7 cellular contexts compared by ENCODE assay signal in the genomic region with DNA sequence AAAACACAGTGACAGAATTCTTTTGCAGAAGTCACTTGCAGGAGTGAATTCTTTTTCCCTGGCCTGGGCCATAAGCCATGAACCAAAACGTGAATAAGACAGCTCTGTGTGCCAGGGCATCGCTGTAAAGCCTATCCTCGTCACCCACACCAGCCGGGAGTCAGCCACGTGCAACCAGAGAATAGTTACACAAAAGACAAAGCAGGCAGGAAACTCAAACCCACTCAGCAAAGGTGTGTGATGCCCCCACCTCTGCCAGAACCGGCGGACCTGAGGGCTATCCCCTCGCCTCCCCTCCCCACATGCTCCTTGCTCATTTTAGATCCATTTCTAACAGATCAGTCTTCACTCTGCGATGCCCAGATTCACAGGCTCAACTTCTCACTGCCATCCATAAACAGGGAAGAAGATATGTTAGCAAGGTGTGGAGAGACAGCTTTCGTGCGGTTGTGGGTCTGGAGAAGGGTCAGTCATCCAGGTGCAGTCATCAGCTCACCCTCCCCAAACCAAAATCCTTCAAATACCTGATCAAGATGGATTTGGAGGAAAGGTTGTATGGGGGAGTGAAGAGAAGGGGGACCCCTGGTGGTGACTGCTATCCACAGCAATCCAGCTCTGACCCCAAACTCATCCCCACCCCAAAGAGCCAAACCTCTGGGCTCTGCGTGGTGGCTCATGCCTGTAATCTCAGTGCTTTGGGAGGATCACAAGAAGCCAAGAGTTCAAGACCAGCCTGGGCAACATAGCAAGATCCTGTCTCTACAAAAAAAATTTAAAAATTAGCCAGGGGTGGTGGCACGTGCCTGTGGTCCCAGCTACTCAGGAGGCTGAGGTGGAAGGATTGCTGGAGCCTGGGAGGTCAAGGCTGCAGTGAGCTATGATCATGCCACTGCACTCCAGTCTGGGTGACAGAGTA.
DNase-seq lines count a peak whose midpoint lies in the region; ATAC-seq and TF ChIP-seq lines count a peak whose summit lies in the region.

No MANE protein-coding gene starts in this region.

- H3K79me2 ChIP-seq in OCI-LY3 (ENCODE audit: low read length): no peaks in the 10 kb centered on the region

- H3K4me2 ChIP-seq in OCI-LY3 (ENCODE audit: low read length): no peak overlapping the region

- H3K9me3 ChIP-seq in OCI-LY3 (ENCODE audit: insufficient read depth, low read length): no peaks in the 10 kb centered on the region

- peak; percentile 69 for TF ChIP-seq CTCF in GM10266 (IDR thresholded peaks at IDR 0.05; ENCODE audit: control insufficient read depth, insufficient read depth, low read depth, missing control alignments)
- peak; percentile 71 for TF ChIP-seq CTCF in OCI-LY3 (IDR thresholded peaks at IDR 0.05; ENCODE audit: low read depth, low read length)

- H3K36me3 ChIP-seq in OCI-LY3 (replicated peaks; ENCODE audit: low read depth, low read length): no peaks in the 10 kb centered on the region

- no peak overlapping the region for H3K9ac ChIP-seq in OCI-LY3 (ENCODE audit: low read length)

- no peaks in the 10 kb centered on the region for H4K20me1 ChIP-seq in OCI-LY3 (ENCODE audit: insufficient read depth, low read length)

- H3K4me1 ChIP-seq in OCI-LY3 (ENCODE audit: low read length): no peaks in the 10 kb centered on the region

- H2AFZ ChIP-seq in OCI-LY3 (ENCODE audit: low read depth, low read length): no peak overlapping the region

- DNase-seq in GM10266 (ENCODE audit: extremely low spot score) (peak; percentile 75), iPS DF 4.7 (ENCODE audit: extremely low read depth, low spot score) (peak; percentile 49), epidermal melanocyte (ENCODE audit: insufficient read length, low spot score) (no peak)
- DNase-seq in activated naive CD4-positive, alpha-beta T cell treated with anti-CD3 and anti-CD28 coated beads, Interleukin-2, amount 50 U/mL, for 16 hours: peak; percentile 31
- peak; percentile 27 for DNase-seq in stimulated activated CD4-positive, alpha-beta T cell treated with anti-CD3 and anti-CD28 coated beads, Interleukin-4, amount 100 ng/mL, for 24 hours

- peaks cover 52% of the 10 kb centered on the region for H3K27me3 ChIP-seq in OCI-LY3 (ENCODE audit: low read depth, low read length)

- no peak overlapping the region for H3K27ac ChIP-seq in OCI-LY3 (ENCODE audit: low read length)

- H3K4me3 ChIP-seq in OCI-LY3 (ENCODE audit: low read length): no peak overlapping the region

- peak; percentile 67 for ATAC-seq in HG02798 (IDR thresholded peaks at IDR 0.05; ENCODE audit: poor library complexity, unreplicated experiment)
